ENCODE assay signal across 2 cellular contexts in the genomic region with DNA sequence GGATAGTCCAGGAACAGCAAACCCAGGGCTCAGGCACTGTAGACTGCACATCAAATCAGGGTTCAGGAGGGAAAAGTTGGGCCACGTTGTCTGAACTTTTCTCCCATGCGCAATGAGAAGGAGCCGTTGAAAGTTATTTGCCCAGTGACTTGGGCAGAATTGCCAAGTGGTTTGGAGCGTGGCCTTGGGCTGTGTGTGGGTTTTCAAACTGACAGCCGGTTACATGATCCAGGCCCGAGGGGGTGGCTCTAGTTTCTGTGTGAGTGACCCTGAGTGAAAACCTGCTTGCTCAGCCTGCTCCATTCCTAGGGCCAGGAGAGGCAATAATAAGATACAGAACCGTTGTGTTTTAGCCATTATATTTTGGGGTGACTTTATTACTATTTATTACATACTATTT.
TF ChIP-seq lines count a peak whose summit lies in the region.

No MANE protein-coding gene starts in this region.

TF ChIP-seq in SK-N-SH treated with all-trans-retinoic acid at 6 μM for 48 hours, 23 proteins besides CTCF, POLR2A, EP300 and RAD21 (continued from another document):
- TF ChIP-seq TCF4 (CRISPR knock-in tag; IDR thresholded peaks at IDR 0.05; ENCODE audit: borderline replicate concordance) (no peak), ZNF70 (CRISPR knock-in tag; IDR thresholded peaks at IDR 0.05) (no peak), BACH2 (CRISPR knock-in tag; IDR thresholded peaks at IDR 0.05; ENCODE audit: borderline replicate concordance) (no peak), ZC3H10 (CRISPR knock-in tag; IDR thresholded peaks at IDR 0.05) (no peak), RARB (CRISPR knock-in tag; IDR thresholded peaks at IDR 0.05) (no peak), CSDC2 (CRISPR knock-in tag; IDR thresholded peaks at IDR 0.05) (no peak), GLIS3 (CRISPR knock-in tag; IDR thresholded peaks at IDR 0.05) (no peak)
- TF ChIP-seq, protein P1, sequence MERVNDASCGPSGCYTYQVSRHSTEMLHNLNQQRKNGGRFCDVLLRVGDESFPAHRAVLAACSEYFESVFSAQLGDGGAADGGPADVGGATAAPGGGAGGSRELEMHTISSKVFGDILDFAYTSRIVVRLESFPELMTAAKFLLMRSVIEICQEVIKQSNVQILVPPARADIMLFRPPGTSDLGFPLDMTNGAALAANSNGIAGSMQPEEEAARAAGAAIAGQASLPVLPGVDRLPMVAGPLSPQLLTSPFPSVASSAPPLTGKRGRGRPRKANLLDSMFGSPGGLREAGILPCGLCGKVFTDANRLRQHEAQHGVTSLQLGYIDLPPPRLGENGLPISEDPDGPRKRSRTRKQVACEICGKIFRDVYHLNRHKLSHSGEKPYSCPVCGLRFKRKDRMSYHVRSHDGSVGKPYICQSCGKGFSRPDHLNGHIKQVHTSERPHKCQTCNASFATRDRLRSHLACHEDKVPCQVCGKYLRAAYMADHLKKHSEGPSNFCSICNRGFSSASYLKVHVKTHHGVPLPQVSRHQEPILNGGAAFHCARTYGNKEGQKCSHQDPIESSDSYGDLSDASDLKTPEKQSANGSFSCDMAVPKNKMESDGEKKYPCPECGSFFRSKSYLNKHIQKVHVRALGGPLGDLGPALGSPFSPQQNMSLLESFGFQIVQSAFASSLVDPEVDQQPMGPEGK (CRISPR knock-in tag; IDR thresholded peaks at IDR 0.05; ENCODE audit: borderline replicate concordance), result no peak
- TF ChIP-seq, protein P2, sequence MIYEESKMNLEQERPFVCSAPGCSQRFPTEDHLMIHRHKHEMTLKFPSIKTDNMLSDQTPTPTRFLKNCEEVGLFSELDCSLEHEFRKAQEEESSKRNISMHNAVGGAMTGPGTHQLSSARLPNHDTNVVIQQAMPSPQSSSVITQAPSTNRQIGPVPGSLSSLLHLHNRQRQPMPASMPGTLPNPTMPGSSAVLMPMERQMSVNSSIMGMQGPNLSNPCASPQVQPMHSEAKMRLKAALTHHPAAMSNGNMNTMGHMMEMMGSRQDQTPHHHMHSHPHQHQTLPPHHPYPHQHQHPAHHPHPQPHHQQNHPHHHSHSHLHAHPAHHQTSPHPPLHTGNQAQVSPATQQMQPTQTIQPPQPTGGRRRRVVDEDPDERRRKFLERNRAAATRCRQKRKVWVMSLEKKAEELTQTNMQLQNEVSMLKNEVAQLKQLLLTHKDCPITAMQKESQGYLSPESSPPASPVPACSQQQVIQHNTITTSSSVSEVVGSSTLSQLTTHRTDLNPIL (CRISPR knock-in tag; IDR thresholded peaks at IDR 0.05; ENCODE audit: low read depth), result no peak

TF ChIP-seq in SK-N-SH, 30 proteins besides CTCF, POLR2A, EP300 and RAD21:
- TF ChIP-seq, protein P3, sequence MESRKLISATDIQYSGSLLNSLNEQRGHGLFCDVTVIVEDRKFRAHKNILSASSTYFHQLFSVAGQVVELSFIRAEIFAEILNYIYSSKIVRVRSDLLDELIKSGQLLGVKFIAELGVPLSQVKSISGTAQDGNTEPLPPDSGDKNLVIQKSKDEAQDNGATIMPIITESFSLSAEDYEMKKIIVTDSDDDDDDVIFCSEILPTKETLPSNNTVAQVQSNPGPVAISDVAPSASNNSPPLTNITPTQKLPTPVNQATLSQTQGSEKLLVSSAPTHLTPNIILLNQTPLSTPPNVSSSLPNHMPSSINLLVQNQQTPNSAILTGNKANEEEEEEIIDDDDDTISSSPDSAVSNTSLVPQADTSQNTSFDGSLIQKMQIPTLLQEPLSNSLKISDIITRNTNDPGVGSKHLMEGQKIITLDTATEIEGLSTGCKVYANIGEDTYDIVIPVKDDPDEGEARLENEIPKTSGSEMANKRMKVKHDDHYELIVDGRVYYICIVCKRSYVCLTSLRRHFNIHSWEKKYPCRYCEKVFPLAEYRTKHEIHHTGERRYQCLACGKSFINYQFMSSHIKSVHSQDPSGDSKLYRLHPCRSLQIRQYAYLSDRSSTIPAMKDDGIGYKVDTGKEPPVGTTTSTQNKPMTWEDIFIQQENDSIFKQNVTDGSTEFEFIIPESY (IDR thresholded peaks at IDR 0.05; ENCODE audit: borderline replicate concordance, low read depth), result no peak
- TF ChIP-seq SMC3 (IDR thresholded peaks at IDR 0.05; ENCODE audit: low read depth, low read length), result no peak
- TF ChIP-seq NRF1 (IDR thresholded peaks at IDR 0.05; ENCODE audit: low read depth, low read length), result no peak
- TF ChIP-seq, protein P4, sequence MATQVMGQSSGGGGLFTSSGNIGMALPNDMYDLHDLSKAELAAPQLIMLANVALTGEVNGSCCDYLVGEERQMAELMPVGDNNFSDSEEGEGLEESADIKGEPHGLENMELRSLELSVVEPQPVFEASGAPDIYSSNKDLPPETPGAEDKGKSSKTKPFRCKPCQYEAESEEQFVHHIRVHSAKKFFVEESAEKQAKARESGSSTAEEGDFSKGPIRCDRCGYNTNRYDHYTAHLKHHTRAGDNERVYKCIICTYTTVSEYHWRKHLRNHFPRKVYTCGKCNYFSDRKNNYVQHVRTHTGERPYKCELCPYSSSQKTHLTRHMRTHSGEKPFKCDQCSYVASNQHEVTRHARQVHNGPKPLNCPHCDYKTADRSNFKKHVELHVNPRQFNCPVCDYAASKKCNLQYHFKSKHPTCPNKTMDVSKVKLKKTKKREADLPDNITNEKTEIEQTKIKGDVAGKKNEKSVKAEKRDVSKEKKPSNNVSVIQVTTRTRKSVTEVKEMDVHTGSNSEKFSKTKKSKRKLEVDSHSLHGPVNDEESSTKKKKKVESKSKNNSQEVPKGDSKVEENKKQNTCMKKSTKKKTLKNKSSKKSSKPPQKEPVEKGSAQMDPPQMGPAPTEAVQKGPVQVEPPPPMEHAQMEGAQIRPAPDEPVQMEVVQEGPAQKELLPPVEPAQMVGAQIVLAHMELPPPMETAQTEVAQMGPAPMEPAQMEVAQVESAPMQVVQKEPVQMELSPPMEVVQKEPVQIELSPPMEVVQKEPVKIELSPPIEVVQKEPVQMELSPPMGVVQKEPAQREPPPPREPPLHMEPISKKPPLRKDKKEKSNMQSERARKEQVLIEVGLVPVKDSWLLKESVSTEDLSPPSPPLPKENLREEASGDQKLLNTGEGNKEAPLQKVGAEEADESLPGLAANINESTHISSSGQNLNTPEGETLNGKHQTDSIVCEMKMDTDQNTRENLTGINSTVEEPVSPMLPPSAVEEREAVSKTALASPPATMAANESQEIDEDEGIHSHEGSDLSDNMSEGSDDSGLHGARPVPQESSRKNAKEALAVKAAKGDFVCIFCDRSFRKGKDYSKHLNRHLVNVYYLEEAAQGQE (IDR thresholded peaks at IDR 0.05; ENCODE audit: low read depth, low read length), result no peak
- no peak for TF ChIP-seq RCOR1 (IDR thresholded peaks at IDR 0.05; ENCODE audit: low read length)
- TF ChIP-seq FOXM1 (IDR thresholded peaks at IDR 0.05; ENCODE audit: low read depth), result no peak
- no peak for TF ChIP-seq NFIC (IDR thresholded peaks at IDR 0.05; ENCODE audit: borderline replicate concordance)
- TF ChIP-seq, protein P5, sequence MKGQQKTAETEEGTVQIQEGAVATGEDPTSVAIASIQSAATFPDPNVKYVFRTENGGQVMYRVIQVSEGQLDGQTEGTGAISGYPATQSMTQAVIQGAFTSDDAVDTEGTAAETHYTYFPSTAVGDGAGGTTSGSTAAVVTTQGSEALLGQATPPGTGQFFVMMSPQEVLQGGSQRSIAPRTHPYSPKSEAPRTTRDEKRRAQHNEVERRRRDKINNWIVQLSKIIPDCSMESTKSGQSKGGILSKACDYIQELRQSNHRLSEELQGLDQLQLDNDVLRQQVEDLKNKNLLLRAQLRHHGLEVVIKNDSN (IDR thresholded peaks at IDR 0.05; ENCODE audit: borderline replicate concordance, low read depth), result no peak
- TF ChIP-seq, protein P6, sequence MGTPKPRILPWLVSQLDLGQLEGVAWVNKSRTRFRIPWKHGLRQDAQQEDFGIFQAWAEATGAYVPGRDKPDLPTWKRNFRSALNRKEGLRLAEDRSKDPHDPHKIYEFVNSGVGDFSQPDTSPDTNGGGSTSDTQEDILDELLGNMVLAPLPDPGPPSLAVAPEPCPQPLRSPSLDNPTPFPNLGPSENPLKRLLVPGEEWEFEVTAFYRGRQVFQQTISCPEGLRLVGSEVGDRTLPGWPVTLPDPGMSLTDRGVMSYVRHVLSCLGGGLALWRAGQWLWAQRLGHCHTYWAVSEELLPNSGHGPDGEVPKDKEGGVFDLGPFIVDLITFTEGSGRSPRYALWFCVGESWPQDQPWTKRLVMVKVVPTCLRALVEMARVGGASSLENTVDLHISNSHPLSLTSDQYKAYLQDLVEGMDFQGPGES (IDR thresholded peaks at IDR 0.05; ENCODE audit: low read depth, low read length), result no peak
- TF ChIP-seq, protein P7, sequence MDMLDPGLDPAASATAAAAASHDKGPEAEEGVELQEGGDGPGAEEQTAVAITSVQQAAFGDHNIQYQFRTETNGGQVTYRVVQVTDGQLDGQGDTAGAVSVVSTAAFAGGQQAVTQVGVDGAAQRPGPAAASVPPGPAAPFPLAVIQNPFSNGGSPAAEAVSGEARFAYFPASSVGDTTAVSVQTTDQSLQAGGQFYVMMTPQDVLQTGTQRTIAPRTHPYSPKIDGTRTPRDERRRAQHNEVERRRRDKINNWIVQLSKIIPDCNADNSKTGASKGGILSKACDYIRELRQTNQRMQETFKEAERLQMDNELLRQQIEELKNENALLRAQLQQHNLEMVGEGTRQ (IDR thresholded peaks at IDR 0.05; ENCODE audit: borderline replicate concordance, low read depth, low read length), result no peak
